13 cellular contexts compared by ENCODE assay signal in the genomic region with DNA sequence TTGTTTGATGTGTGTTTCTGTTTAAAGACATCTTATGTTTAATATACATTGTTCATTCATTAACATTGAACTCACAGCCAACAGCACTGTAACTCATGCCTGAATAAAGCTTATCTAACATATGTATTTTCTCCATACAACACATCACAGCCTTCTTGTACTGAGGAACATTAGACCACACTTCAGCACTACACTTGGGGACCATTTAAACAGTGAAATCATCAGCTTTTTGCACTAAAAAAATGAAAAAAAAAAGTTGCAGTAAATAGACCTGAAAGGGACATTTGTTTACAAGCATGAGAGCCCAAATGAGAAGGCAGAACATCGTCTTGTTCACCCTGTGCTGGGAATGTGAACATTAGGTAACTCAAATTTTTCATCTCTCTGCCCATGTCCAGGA.
"Had no signal": no experiment of that assay in that cellular context is flagged by ENCODE, and none has a peak within 500 bp of the region (broad histone marks: within the 10 kb centered on the region; RNA-seq: fewer than 3 reads in every experiment).

No MANE protein-coding gene starts in this region.

- ATAC-seq: activated CD4-positive, CD25-positive, alpha-beta regulatory T cell treated with anti-CD3 and anti-CD28 coated beads, Interleukin-2, amount 50 U/mL, for 24 hours; natural killer cell treated with Interleukin-12 subunit alpha and Interleukin-12 subunit beta and Interleukin-15 and Interleukin-18, amount 100 ng/mL, for 72 hours; stimulated activated naive CD8-positive, alpha-beta T cell treated with anti-CD3 and anti-CD28 coated beads, Interleukin-15, Interleukin-2, amounts not matched to agents 100 U/mL and 50 U/mL, for 24 hours had no signal

- DNase-seq: activated CD4-positive, alpha-beta T cell treated with anti-CD3 and anti-CD28 coated beads, Interleukin-2, amount 50 U/mL, for 1 hour; activated naive CD4-positive, alpha-beta T cell treated with Interleukin-2 at 50 U/mL for 16 hours; activated T-cell treated with anti-CD3 and anti-CD28 coated beads for 4 hours; dermis blood vessel endothelial cell; endodermal cell; small intestine; stimulated activated naive CD8-positive, alpha-beta T cell treated with anti-CD3 and anti-CD28 coated beads, Interleukin-15, Interleukin-2, amounts not matched to agents 100 U/mL and 50 U/mL, for 24 hours; T-helper 9 cell; testis had no signal

- H3K4me3 ChIP-seq: right atrium auricular region, SK-N-MC, testis had no signal

- H3K27me3 ChIP-seq: right atrium auricular region, testis had no signal

- H3K9me3 ChIP-seq: right atrium auricular region, testis had no signal
